ENCODE assay signal across 8 cellular contexts in the genomic region with DNA sequence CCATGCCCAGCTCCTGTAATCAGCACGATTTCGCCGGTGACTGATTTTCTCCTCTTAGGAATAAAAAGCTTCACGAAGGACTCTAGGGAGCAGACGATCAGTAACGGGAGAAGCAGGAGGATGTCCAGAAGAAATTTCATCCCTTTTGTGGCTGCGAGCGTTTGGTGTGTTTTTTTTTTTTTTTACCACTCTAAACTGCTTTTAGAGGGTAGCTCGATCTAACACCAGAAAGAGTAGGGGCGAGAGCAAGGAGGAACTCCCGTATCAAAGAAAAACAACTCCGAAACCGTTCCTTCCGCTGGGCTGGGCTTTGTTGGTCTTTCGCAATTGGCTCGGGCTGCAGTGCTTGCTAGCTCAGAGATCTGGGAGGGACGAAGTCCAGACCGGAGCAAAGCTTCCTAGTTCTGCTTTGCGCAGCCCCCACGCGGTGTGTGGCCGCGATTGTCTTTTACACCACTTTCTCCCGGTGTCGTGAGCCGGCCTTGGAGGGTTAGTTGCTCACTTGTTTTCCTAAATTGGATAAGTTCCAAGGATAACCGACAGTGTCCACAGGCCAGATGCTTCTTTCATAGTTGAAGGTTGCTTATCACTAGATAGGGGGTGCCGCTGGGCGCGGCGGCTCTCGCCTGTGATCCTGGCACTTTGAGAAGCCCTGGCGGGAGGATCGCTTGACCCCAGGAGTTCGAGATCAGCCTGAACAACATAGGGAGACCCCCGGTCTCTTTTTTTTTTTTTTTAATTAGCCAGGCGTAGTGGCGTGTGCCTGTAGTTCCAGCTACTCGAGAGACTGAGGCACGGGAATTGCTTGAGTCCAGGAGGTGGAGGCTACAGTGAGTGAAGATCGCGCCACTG. TPM values are rescaled to one million over a fixed set of nuclear protein-coding genes. Genes with fewer than 3 reads are reported as not detected.
DNase-seq lines count a peak whose midpoint lies in the region; ATAC-seq, FAIRE-seq and TF ChIP-seq lines count a peak whose summit lies in the region.

A gene with protein sequence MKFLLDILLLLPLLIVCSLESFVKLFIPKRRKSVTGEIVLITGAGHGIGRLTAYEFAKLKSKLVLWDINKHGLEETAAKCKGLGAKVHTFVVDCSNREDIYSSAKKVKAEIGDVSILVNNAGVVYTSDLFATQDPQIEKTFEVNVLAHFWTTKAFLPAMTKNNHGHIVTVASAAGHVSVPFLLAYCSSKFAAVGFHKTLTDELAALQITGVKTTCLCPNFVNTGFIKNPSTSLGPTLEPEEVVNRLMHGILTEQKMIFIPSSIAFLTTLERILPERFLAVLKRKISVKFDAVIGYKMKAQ (minus strand): TSS at position 258 of the 852 bp plus-strand sequence. CDS start 118 bp downstream, at position 140.

- WGBS in psoas muscle, 3 donors = 1% methylated on average over 41 to 42 of the region's 42 CpGs

- H3K4me3 ChIP-seq in right atrium auricular region (peak within 1 kb of the TSS; percentile 52 to 63), psoas muscle (peak within 1 kb of the TSS; percentile 76)

- TF ChIP-seq CTCF in right atrium auricular region (IDR thresholded peaks at IDR 0.05) (peak in 1 of 2 donors; percentile 49), psoas muscle (IDR thresholded peaks at IDR 0.05) (peak; percentile 11)

- peaks cover 0 to 3% of the 10 kb centered on the region in 2 donors for H3K9me3 ChIP-seq in right atrium auricular region
- no peaks in the 10 kb centered on the region for H3K9me3 ChIP-seq in psoas muscle

- DNase-seq in NCI-H187 treated with DMSO at 0.1 percent for 48 hours (lab: John Stamatoyannopoulos, UW) (peak; percentile 74), anterior cingulate cortex (lab: John Stamatoyannopoulos, UW) (peak; percentile 35 to 90 (median 78)), right atrium auricular region (ENCODE audit: low spot score) (peak; percentile 95), psoas muscle (peak; percentile 87 to 93), urothelium cell line (ENCODE audit: low spot score) (peak; percentile 94)

- ATAC-seq in GM18499 (IDR thresholded peaks at IDR 0.05; ENCODE audit: insufficient read depth, unreplicated experiment) = peak; percentile 97
- peak; percentile 99 for ATAC-seq in HG02943 (IDR thresholded peaks at IDR 0.05; ENCODE audit: low read depth, unreplicated experiment)
- peak; percentile 90 to 98 (median 94) for ATAC-seq in psoas muscle

- H3K27ac ChIP-seq in right atrium auricular region = peak within 1 kb of the TSS; percentile 82 to 87
- H3K27ac ChIP-seq in psoas muscle = peak within 1 kb of the TSS; percentile 69

- intact Hi-C loops in T-helper 2 cell treated with Interferon-gamma antibody and Interleukin-4, amounts not matched to agents 100 ng/mL and 5 ng/mL, for 36 hours (cut with micrococcal nuclease) = loop anchor here (1.0 to 10.0 kb wide), 6 partner anchors 16 to 456 kb away; partner anchors contain the start of genes AFF1, KLHL8 and NUDT9
- intact Hi-C loops in psoas muscle (cut with DNase I) = loop anchor here in 1 of 2 donors (1.0 kb wide), 1 partner anchor 31 kb away; the partner anchor contains the start of gene NUDT9

- H3K4me1 ChIP-seq in right atrium auricular region (peaks cover 0 to 10% of the 10 kb centered on the region in 2 donors), psoas muscle (peaks cover 7% of the 10 kb centered on the region)

- H3K36me3 ChIP-seq in right atrium auricular region = no peaks in the 10 kb centered on the region
- H3K36me3 ChIP-seq in psoas muscle (ENCODE audit: insufficient read depth in 1 of 2, low read depth in 1 of 2) = no peaks in the 10 kb centered on the region

- FAIRE-seq in urothelium cell line (lab: Jason Lieb, UNC) = peak; percentile 66

- H3K27me3 ChIP-seq in right atrium auricular region (no peaks in the 10 kb centered on the region), psoas muscle (ENCODE audit: insufficient read depth in 3 of 3, low read length in 2 of 3) (no peaks in the 10 kb centered on the region)

RNA-seq across cellular contexts. Expression of the gene that starts here (rescaled TPM):
- 27.8 and 28.6 TPM in 2 replicates for total RNA-seq in T-helper 2 cell treated with Interferon-gamma antibody and Interleukin-4, amounts not matched to agents 100 ng/mL and 5 ng/mL, for 36 hours
- total RNA-seq in right atrium auricular region (10 to 100 TPM; 32.4 to 33.8 TPM), psoas muscle (10 to 100 TPM in 1 of 4 donors, 1 to 10 TPM in 3; 5.1 to 10.5 (median 7.1) TPM)
- 10 to 100 TPM in 1 of 3 donors, 1 to 10 TPM in 2; 9.6 to 11.3 (median 9.6) TPM for polyA plus RNA-seq in psoas muscle

Comparison
In these comparisons a context has a peak if more than half of its experiments do, and no peak if none do; other contexts are left out.
1. Peak in every context shown above with its lines: DNase-seq, ATAC-seq, H3K4me3 ChIP-seq and H3K27ac ChIP-seq.